8 cellular contexts compared by ENCODE assay signal in the genomic region with DNA sequence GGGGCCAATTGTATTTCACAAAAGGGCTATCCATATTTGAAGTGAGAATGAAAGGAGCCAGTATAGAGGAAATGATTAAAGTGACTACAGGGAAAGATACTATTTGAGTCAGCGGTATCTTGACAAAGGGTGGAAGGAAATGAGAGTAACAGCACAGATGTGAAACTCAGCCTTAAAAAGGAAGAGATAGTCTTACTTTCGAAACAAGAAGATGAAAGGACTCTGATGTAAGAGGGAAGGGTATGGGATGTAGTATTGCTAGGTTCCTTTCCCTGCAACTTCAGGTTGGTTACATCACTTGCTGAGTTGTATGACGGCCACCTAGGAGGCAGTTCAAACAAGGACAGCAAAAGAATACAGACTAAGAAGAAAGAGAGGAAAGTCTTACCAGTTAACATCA. TPM values are rescaled to one million over a fixed set of nuclear protein-coding genes. Genes with fewer than 3 reads are reported as not detected.
DNase-seq lines count a peak whose midpoint lies in the region; ATAC-seq and TF ChIP-seq lines count a peak whose summit lies in the region.

No MANE protein-coding gene starts in this region.

- peak overlapping the region; percentile 63 for H3K27ac Mint-ChIP-seq in stimulated activated naive B cell treated with anti-CD40 and anti-IgM and Interleukin-4, amounts not matched to agents 10 μg/mL and 1 μg/mL and 100 μg/mL, for 72 hours

- H3K4me1 ChIP-seq in DND-41 (ENCODE audit: insufficient read depth, low read length), result peaks cover 11% of the 10 kb centered on the region

- H3K79me2 ChIP-seq in DND-41 (ENCODE audit: insufficient read depth, low read length), result no peaks in the 10 kb centered on the region

- H2AFZ ChIP-seq in DND-41 (ENCODE audit: low read depth, low read length), result no peak overlapping the region

- H3K4me3 ChIP-seq in DND-41 (ENCODE audit: low read depth in 1 of 2, low read length in 2 of 2), result no peak overlapping the region

- ATAC-seq in DND-41 (ENCODE audit: insufficient read depth, low read depth), result peak; percentile 53; the same call in 2 of the 3 replicates
- ATAC-seq in HG03442 (IDR thresholded peaks at IDR 0.05; ENCODE audit: unreplicated experiment), result peak; percentile 99
- ATAC-seq in stimulated activated naive B cell treated with anti-CD40 and anti-IgM and Interleukin-4, amounts not matched to agents 10 μg/mL and 1 μg/mL and 100 μg/mL, for 72 hours (replicated peaks), result peak; percentile 99
- no peak for ATAC-seq in left colon

- H3K9me3 ChIP-seq in DND-41 (ENCODE audit: insufficient read depth, low read length, severe bottlenecking), result no peaks in the 10 kb centered on the region

- no peaks in the 10 kb centered on the region for H4K20me1 ChIP-seq in DND-41 (ENCODE audit: insufficient read depth, low read length)

- DNase-seq in DND-41, result no peak
- peak; percentile 51 for DNase-seq in GM20000 (ENCODE audit: low spot score)
- peak; percentile 32 for DNase-seq in activated naive CD4-positive, alpha-beta T cell treated with anti-CD3 and anti-CD28 coated beads, Interleukin-2, amount 50 U/mL, for 16 hours
- DNase-seq in stimulated activated naive B cell treated with anti-CD40 and anti-IgM and Interleukin-4, amounts not matched to agents 10 μg/mL and 1 μg/mL and 100 μg/mL, for 72 hours, result no peak
- DNase-seq in hippocampal formation (lab: John Stamatoyannopoulos, UW), result no peak
- no peak for DNase-seq in head of caudate nucleus
- DNase-seq in left colon, result no peak

- no peak overlapping the region for H3K9ac ChIP-seq in DND-41 (ENCODE audit: low read depth, low read length)

- peaks cover 12 to 24% of the 10 kb centered on the region in 2 donors for H3K36me3 Mint-ChIP-seq in stimulated activated naive B cell treated with anti-CD40 and anti-IgM and Interleukin-4, amounts not matched to agents 10 μg/mL and 1 μg/mL and 100 μg/mL, for 72 hours

- peaks cover 19 to 38% of the 10 kb centered on the region in 2 donors for H3K4me1 Mint-ChIP-seq in stimulated activated naive B cell treated with anti-CD40 and anti-IgM and Interleukin-4, amounts not matched to agents 10 μg/mL and 1 μg/mL and 100 μg/mL, for 72 hours

- TF ChIP-seq CTCF in DND-41 (IDR thresholded peaks at IDR 0.05; ENCODE audit: borderline replicate concordance, extremely low read depth, low read length, poor library complexity, severe bottlenecking) (no peak), GM20000 (IDR thresholded peaks at IDR 0.05; ENCODE audit: extremely low read depth, missing control alignments) (no peak)

- intact Hi-C loops in head of caudate nucleus (cut with DNase I), result no loop called here
- intact Hi-C loops in left colon (cut with DNase I, micrococcal nuclease), result no loop called here

- H3K9me3 Mint-ChIP-seq in stimulated activated naive B cell treated with anti-CD40 and anti-IgM and Interleukin-4, amounts not matched to agents 10 μg/mL and 1 μg/mL and 100 μg/mL, for 72 hours, result no peaks in the 10 kb centered on the region

- no peak overlapping the region for H3K27ac ChIP-seq in DND-41 (ENCODE audit: low read length)

- H3K36me3 ChIP-seq in DND-41 (ENCODE audit: insufficient read depth, low read length), result peaks cover 32% of the 10 kb centered on the region; the same call in 1 of the 2 replicates

- H3K27me3 ChIP-seq in DND-41 (ENCODE audit: insufficient read depth, low read length, poor library complexity), result no peaks in the 10 kb centered on the region

- no peak overlapping the region for H3K4me3 Mint-ChIP-seq in stimulated activated naive B cell treated with anti-CD40 and anti-IgM and Interleukin-4, amounts not matched to agents 10 μg/mL and 1 μg/mL and 100 μg/mL, for 72 hours

- no peaks in the 10 kb centered on the region for H3K27me3 Mint-ChIP-seq in stimulated activated naive B cell treated with anti-CD40 and anti-IgM and Interleukin-4, amounts not matched to agents 10 μg/mL and 1 μg/mL and 100 μg/mL, for 72 hours

- no peak overlapping the region for H3K4me2 ChIP-seq in DND-41 (ENCODE audit: insufficient read depth, low read length)

RNA-seq across cellular contexts. Expression of gene CISD1, which starts 13.7 kb away (rescaled TPM):
- total RNA-seq in left colon, result 10 to 100 TPM; 46.4 to 50.2 TPM

RNA-seq across cellular contexts. Expression of gene IPMK, which starts 14.9 kb away (rescaled TPM):
- total RNA-seq in left colon, result 10 to 100 TPM; 14.3 to 20.5 TPM

RNA-seq across cellular contexts. Expression of gene UBE2D1, which starts 52.2 kb away (rescaled TPM):
- 10 to 100 TPM; 13.3 to 22.2 TPM for total RNA-seq in left colon

Comparison
In these comparisons a context has a peak if more than half of its experiments do, and no peak if none do; other contexts are left out.
1. DNase-seq: peak in GM20000 (single experiment) and activated naive CD4-positive, alpha-beta T cell treated with anti-CD3 and anti-CD28 coated beads, Interleukin-2, amount 50 U/mL, for 16 hours (single experiment); none in DND-41 (single experiment), stimulated activated naive B cell treated with anti-CD40 and anti-IgM and Interleukin-4, amounts not matched to agents 10 μg/mL and 1 μg/mL and 100 μg/mL, for 72 hours (single experiment), hippocampal formation (0 of 2), head of caudate nucleus (0 of 42) and left colon (0 of 2).